31 cellular contexts compared by ENCODE assay signal in genomic region chr13:44240611-44241010, GRCh38.
"Had no signal": no experiment of that assay in that cellular context is flagged by ENCODE, and none has a peak within 500 bp of the region (broad histone marks: within the 10 kb centered on the region; RNA-seq: fewer than 3 reads in every experiment).

No MANE protein-coding gene starts in this region.

- H3K27me3 Mint-ChIP-seq: activated naive CD4-positive, alpha-beta T cell treated with anti-CD3 and anti-CD28 coated beads, Interleukin-2, amount 50 U/mL, for 24 hours; central memory CD8-positive, alpha-beta T cell had no signal

- H3K4me3 Mint-ChIP-seq: activated CD4-positive, alpha-beta T cell treated with anti-CD3 and anti-CD28 coated beads, Interleukin-2, amount 10 ng/mL, durations not matched to agents 24 days and 14 days; activated CD8-positive, alpha-beta T cell treated with anti-CD3 and anti-CD28 coated beads, Interleukin-2, amount 10 ng/mL, durations not matched to agents 7 days and 5 days; activated naive CD4-positive, alpha-beta T cell treated with anti-CD3 and anti-CD28 coated beads, Interleukin-2, amount 50 U/mL, for 24 hours; activated naive CD8-positive, alpha-beta T cell treated with anti-CD3 and anti-CD28 coated beads, Interleukin-2, amount 10 ng/mL, durations not matched to agents 7 days and 5 days; activated T-cell treated with anti-CD3 and anti-CD28 coated beads, Interleukin-2, amount 50 U/mL, for 24 hours; central memory CD8-positive, alpha-beta T cell had no signal

- H3K36me3 ChIP-seq: ascending aorta, cardiac muscle cell had no signal

- H3K27ac ChIP-seq: ascending aorta, cardiac muscle cell, PC-9, RWPE1, VCaP had no signal

- H3K27ac Mint-ChIP-seq: activated CD4-positive, alpha-beta T cell treated with anti-CD3 and anti-CD28 coated beads, Interleukin-2, amount 10 ng/mL, durations not matched to agents 24 days and 14 days; activated CD8-positive, alpha-beta T cell treated with anti-CD3 and anti-CD28 coated beads, Interleukin-2, amount 10 ng/mL, durations not matched to agents 7 days and 5 days; activated naive CD4-positive, alpha-beta T cell treated with anti-CD3 and anti-CD28 coated beads, Interleukin-2, amount 50 U/mL, for 24 hours; activated naive CD8-positive, alpha-beta T cell treated with anti-CD3 and anti-CD28 coated beads, Interleukin-2, amount 10 ng/mL, durations not matched to agents 7 days and 5 days; activated T-cell treated with anti-CD3 and anti-CD28 coated beads, Interleukin-2, amount 50 U/mL, for 24 hours; activated T-helper 2 cell treated with anti-CD3 and anti-CD28 coated beads, Interferon-gamma antibody, Interleukin-2, Interleukin-4, amounts not matched to agents 10 μg/mL and 5 μg/mL and 100 μg/mL, durations not matched to agents 14 hours and 24 hours and 36 hours had no signal

- H3K36me3 Mint-ChIP-seq: activated naive CD4-positive, alpha-beta T cell treated with anti-CD3 and anti-CD28 coated beads, Interleukin-2, amount 50 U/mL, for 24 hours; activated naive CD8-positive, alpha-beta T cell treated with anti-CD3 and anti-CD28 coated beads, Interleukin-2, amount 10 ng/mL, durations not matched to agents 7 days and 5 days had no signal

- H3K27me3 ChIP-seq: ascending aorta, cardiac muscle cell had no signal

- H3K4me3 ChIP-seq: ascending aorta, cardiac muscle cell, PC-9 had no signal

- H3K9me3 Mint-ChIP-seq: activated CD4-positive, alpha-beta T cell treated with anti-CD3 and anti-CD28 coated beads, Interleukin-2, amount 10 ng/mL, durations not matched to agents 24 days and 14 days; activated naive CD4-positive, alpha-beta T cell treated with anti-CD3 and anti-CD28 coated beads, Interleukin-2, amount 50 U/mL, for 24 hours; activated naive CD8-positive, alpha-beta T cell treated with anti-CD3 and anti-CD28 coated beads, Interleukin-2, amount 10 ng/mL, durations not matched to agents 7 days and 5 days; activated T-cell treated with anti-CD3 and anti-CD28 coated beads, Interleukin-2, amount 50 U/mL, for 24 hours; activated T-helper 2 cell treated with anti-CD3 and anti-CD28 coated beads, Interferon-gamma antibody, Interleukin-2, Interleukin-4, amounts not matched to agents 10 μg/mL and 5 μg/mL and 100 μg/mL, durations not matched to agents 14 hours and 24 hours and 36 hours; central memory CD8-positive, alpha-beta T cell had no signal

- H3K4me1 Mint-ChIP-seq: central memory CD8-positive, alpha-beta T cell had no signal

- H3K9me3 ChIP-seq: ascending aorta had no signal

- DNase-seq: activated CD4-positive, alpha-beta T cell treated with anti-CD3 and anti-CD28 coated beads, Interleukin-2, amount 10 ng/mL, durations not matched to agents 24 days and 14 days; activated CD4-positive, alpha-beta T cell treated with anti-CD3 and anti-CD28 coated beads, Interleukin-2, amount 50 U/mL, for 48 hours; activated CD4-positive, CD25-positive, alpha-beta regulatory T cell; activated CD8-positive, alpha-beta T cell treated with anti-CD3 and anti-CD28 coated beads, Interleukin-2, amount 10 ng/mL, durations not matched to agents 7 days and 5 days; activated gamma-delta T cell; activated naive CD4-positive, alpha-beta T cell treated with Interleukin-2 at 50 U/mL for 16 hours; activated naive CD8-positive, alpha-beta T cell treated with anti-CD3 and anti-CD28 coated beads, Interleukin-2, amount 10 ng/mL, durations not matched to agents 7 days and 5 days; activated T-cell treated with anti-CD3 and anti-CD28 coated beads, Interleukin-2, amount 50 U/mL, for 24 hours; amygdala; MM.1S; MV-4-11; NCI-H1092; NCI-H1436 treated with DMSO at 0.1 percent for 48 hours; NCI-H1694 treated with DMSO at 0.1 percent for 48 hours; NCI-H2029; NCI-H345; NCI-H526; NCI-H774; PC-9; SIG-M5; SW 1271; T-helper 1 cell; T-helper 2 cell; T-helper 9 cell had no signal
